Comparison of ENCODE assay signal across 20 cellular contexts in the genomic region with DNA sequence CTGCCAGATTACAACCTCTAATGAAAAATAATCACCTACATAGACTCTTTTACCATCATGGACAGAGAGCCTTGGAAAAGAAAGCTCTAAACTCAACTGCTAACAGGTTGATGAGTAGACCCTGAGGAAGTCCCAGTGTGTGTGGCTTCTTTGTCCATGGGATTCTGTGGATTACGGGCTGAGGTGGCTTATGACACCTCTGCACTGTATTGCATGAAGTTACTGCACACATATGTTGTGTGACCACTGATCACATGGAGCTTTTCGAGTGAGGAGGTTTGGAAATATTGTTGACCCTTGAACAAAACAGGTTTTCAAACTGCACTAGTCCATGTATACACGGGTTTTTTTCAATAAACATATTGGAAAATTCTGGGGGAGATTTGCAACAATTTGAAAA.
"Had no signal": no experiment of that assay in that cellular context is flagged by ENCODE, and none has a peak within 500 bp of the region (broad histone marks: within the 10 kb centered on the region; RNA-seq: fewer than 3 reads in every experiment).

No MANE protein-coding gene starts in this region.

- H3K4me3 ChIP-seq: Peyer's patch, SJSA1, SK-N-MC had no signal

- H3K27ac ChIP-seq: HL-60, Peyer's patch, SJSA1, SK-N-MC had no signal

- H3K27me3 ChIP-seq: Peyer's patch, SJSA1 had no signal

- H3K9me3 ChIP-seq: Peyer's patch, SJSA1 had no signal

- H3K36me3 ChIP-seq: Peyer's patch, SJSA1 had no signal

- DNase-seq: KBM-7, MV-4-11, NCI-H1048, NCI-H1105, NCI-H1417, NCI-H1436 treated with DMSO at 0.1 percent for 48 hours, NCI-H1694, NCI-H187 treated with DMSO at 0.1 percent for 48 hours, NCI-H2081, NCI-H2107, NCI-H2227 treated with DMSO at 0.1 percent for 48 hours, NCI-H524, NCI-H69, NCI-H774, Peyer's patch, Right ventricle myocardium superior, SIG-M5 had no signal
